In the genomic region with DNA sequence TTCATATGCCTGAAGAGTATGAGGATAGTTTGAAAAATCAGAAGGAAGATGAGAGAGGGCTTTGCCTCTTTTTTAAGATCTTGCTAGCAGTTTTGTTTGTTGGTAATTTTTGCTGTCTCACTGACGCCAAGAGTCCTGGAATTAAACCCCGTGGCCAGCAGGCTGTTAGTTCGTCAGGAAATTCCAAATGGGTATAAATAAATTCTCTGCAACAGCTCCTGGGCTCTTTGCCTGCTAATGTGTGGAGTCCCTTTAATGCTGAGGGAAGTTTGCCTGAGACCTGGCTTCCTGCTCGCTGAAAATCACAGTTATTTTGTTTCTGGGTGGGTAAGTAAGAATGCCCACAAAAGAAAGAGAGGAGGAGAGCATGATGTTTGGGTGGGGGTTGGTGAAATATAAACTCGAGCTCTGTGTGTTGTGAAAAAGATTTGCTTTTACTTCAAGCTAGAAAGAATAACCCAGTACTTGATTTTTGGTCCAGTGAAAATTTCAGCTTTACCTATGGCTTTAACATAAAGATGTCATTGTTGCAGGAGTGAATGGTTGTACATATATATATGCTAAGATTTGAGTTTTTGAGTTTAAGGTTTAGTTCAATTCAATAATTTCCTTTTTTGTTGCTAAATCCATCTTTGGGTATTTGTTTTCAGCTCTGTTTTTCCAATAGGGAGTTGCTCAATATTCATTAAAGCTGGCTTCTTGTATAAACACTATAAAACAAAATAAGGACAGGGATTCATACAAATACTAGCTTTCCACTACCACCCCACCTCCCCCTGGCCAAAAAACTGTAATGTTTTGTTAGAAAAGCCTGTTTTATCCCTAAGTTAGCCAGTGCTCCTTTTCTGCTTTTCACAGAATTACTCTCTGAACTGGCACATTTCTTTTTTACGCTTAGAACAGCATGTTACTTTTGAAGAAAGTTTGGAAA, we compare ENCODE assay signal across 8 cellular contexts.
A peak's percentile ranks its signal among the peaks of the same experiment; 100 is the strongest.
DNase-seq lines count a peak whose midpoint lies in the region; ATAC-seq lines count a peak whose summit lies in the region.

No MANE protein-coding gene starts in this region.

- no peaks in the 10 kb centered on the region for H3K36me3 ChIP-seq in iPS-20b (ENCODE audit: insufficient read depth, low read depth, low read length)

- H3K4me1 ChIP-seq in iPS-20b (ENCODE audit: insufficient read depth, low read length), result peaks cover 33% of the 10 kb centered on the region; the same call in 1 of the 2 replicates

- peak overlapping the region; percentile 5; the same call in 1 of the 2 replicates for H3K4me3 ChIP-seq in iPS-20b (ENCODE audit: low read length)

- H3K9me3 ChIP-seq in iPS-20b (ENCODE audit: insufficient read depth, low read depth, low read length), result no peaks in the 10 kb centered on the region

- ATAC-seq in sciatic nerve, result peak; percentile 77
- ATAC-seq in esophagus mucosa, result no peak
- ATAC-seq in GM18519 (IDR thresholded peaks at IDR 0.05; ENCODE audit: low FRiP score, unreplicated experiment), result no peak
- ATAC-seq in GM21526 (IDR thresholded peaks at IDR 0.05; ENCODE audit: low FRiP score, unreplicated experiment), result no peak

- intact Hi-C loops in sciatic nerve (cut with DNase I), result no loop called here

- H3K27me3 ChIP-seq in iPS-20b (ENCODE audit: insufficient read depth, low read length), result no peaks in the 10 kb centered on the region

- peak overlapping the region; percentile 64; the same call in 1 of the 2 replicates for H3K9ac ChIP-seq in iPS-20b (ENCODE audit: low read depth, low read length)

- H3K27ac ChIP-seq in iPS-20b (ENCODE audit: low read length), result peak overlapping the region; percentile 67

- peak; percentile 66 for DNase-seq in GM03348 (ENCODE audit: low spot score)
- peak; percentile 89 for DNase-seq in astrocyte of the hippocampus (ENCODE audit: low read depth, low spot score)
- no peak for DNase-seq in sciatic nerve (ENCODE audit: low spot score)
- DNase-seq in DMS53 treated with DMSO at 0.1 percent for 48 hours (lab: John Stamatoyannopoulos, UW; ENCODE audit: unreplicated experiment), result no peak

Comparison
In these comparisons a context has a peak if more than half of its experiments do, and no peak if none do; other contexts are left out.
1. DNase-seq: peak in GM03348 (single experiment) and astrocyte of the hippocampus (single experiment); none in sciatic nerve (single experiment) and DMS53 treated with DMSO at 0.1 percent for 48 hours (single experiment).